In the genomic region with DNA sequence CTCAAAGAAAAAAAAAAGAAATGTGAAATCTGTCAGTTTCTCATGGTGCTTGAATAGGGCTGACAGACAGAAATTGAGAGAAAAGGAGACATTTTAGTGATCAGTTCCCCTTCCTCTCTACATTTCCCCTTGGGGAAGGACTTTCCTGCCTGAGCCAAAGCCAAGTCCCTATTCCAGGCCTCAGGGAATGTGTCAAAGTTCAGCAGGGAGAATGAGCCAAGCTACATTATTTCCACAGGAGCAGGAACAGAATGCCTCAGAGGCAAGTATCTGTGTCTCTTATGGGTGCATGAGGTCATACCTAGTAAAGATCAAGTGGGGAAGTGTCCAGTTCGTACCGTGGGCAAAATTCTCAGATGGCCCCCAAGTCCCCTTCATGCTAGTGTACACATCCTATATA, we compare ENCODE assay signal across 1 cellular context.
TF ChIP-seq lines count a peak whose summit lies in the region.

No MANE protein-coding gene starts in this region.

TF ChIP-seq in HEK293, 187 proteins besides CTCF, POLR2A, EP300 and RAD21 (continued from another document):
- TF ChIP-seq, protein P1, sequence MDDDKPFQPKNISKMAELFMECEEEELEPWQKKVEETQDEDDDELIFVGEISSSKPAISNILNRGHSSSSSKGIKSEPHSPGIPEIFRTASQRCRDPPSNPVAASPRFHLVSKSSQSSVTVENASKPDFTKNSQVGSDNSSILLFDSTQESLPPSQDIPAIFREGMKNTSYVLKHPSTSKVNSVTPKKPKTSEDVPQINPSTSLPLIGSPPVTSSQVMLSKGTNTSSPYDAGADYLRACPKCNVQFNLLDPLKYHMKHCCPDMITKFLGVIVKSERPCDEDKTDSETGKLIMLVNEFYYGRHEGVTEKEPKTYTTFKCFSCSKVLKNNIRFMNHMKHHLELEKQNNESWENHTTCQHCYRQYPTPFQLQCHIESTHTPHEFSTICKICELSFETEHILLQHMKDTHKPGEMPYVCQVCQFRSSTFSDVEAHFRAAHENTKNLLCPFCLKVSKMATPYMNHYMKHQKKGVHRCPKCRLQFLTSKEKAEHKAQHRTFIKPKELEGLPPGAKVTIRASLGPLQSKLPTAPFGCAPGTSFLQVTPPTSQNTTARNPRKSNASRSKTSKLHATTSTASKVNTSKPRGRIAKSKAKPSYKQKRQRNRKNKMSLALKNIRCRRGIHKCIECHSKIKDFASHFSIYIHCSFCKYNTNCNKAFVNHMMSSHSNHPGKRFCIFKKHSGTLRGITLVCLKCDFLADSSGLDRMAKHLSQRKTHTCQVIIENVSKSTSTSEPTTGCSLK (tag by site-specific recombination; IDR thresholded peaks at IDR 0.05): no peak
- TF ChIP-seq OSR2 (tag by site-specific recombination; IDR thresholded peaks at IDR 0.05): no peak
- no peak for TF ChIP-seq ZNF221 (tag by site-specific recombination; IDR thresholded peaks at IDR 0.05; ENCODE audit: borderline replicate concordance)
- no peak for TF ChIP-seq ZBTB26 (tag by site-specific recombination; optimal IDR thresholded peaks at IDR 0.05)
- TF ChIP-seq MZF1 (tag by site-specific recombination; IDR thresholded peaks at IDR 0.05; ENCODE audit: borderline replicate concordance): peak; percentile 66; the same call in 1 of the 2 replicates
- no peak for TF ChIP-seq ZNF174 (tag by site-specific recombination; IDR thresholded peaks at IDR 0.05)
